ENCODE assay signal across 15 cellular contexts in genomic region chr17:260944-261343, GRCh38.
DNase-seq lines count a peak whose midpoint lies in the region; ATAC-seq and TF ChIP-seq lines count a peak whose summit lies in the region.
"Had no signal": no experiment of that assay in that cellular context is flagged by ENCODE, and none has a peak within 500 bp of the region (broad histone marks: within the 10 kb centered on the region; RNA-seq: fewer than 3 reads in every experiment).

No MANE protein-coding gene starts in this region.

- H3K27ac ChIP-seq in WERI-Rb-1 (no peak overlapping the region), subcutaneous abdominal adipose tissue (ENCODE audit: low read depth, low read length) (peak overlapping the region; percentile 31), RWPE1 (no peak overlapping the region)

- H3K36me3 ChIP-seq in WERI-Rb-1 (peaks cover 13% of the 10 kb centered on the region), subcutaneous abdominal adipose tissue (ENCODE audit: control insufficient read depth in 5 of 5, insufficient read depth in 5 of 5, low read length in 5 of 5) (peaks cover 0 to 23% (median 7%) of the 10 kb centered on the region in 5 donors)
- H3K36me3 ChIP-seq: HAP-1 had no signal

- DNase-seq in activated naive CD8-positive, alpha-beta T cell treated with anti-CD3 and anti-CD28 coated beads, Interleukin-2, amount 10 ng/mL, durations not matched to agents 7 days and 5 days = peak; percentile 4
- no peak for DNase-seq in activated naive CD8-positive, alpha-beta T cell treated with anti-CD3 and anti-CD28 coated beads for 36 hours
- peak; percentile 1 for DNase-seq in WERI-Rb-1
- peak; percentile 34 for DNase-seq in left lobe of liver (ENCODE audit: low spot score)
- DNase-seq in NCI-H128 (lab: John Stamatoyannopoulos, UW; ENCODE audit: unreplicated experiment) = no peak
- DNase-seq in RWPE1 (ENCODE audit: low spot score) = no peak
- DNase-seq: CD4-positive, alpha-beta memory T cell; DMS79 treated with DMSO at 0.1 percent for 48 hours; IMR-90; NCI-H1930; NCI-H2171 treated with DMSO at 0.1 percent for 48 hours; NCI-H82 had no signal

- CTCF ChIA-PET in RWPE1 (lab: Yijun Ruan, JAX) = no interaction called here

- H3K4me3 ChIP-seq in WERI-Rb-1 (ENCODE audit: low read depth, low read length) = no peak overlapping the region
- no peak overlapping the region for H3K4me3 ChIP-seq in subcutaneous abdominal adipose tissue (ENCODE audit: low read depth in 1 of 5, low read length in 5 of 5)
- H3K4me3 ChIP-seq: HAP-1 had no signal

- H3K4me1 Mint-ChIP-seq in activated naive CD8-positive, alpha-beta T cell treated with anti-CD3 and anti-CD28 coated beads, Interleukin-2, amount 10 ng/mL, durations not matched to agents 7 days and 5 days = peaks cover 1% of the 10 kb centered on the region
- H3K4me1 Mint-ChIP-seq in activated naive CD8-positive, alpha-beta T cell treated with anti-CD3 and anti-CD28 coated beads for 36 hours = peaks cover 3% of the 10 kb centered on the region
- H3K4me1 Mint-ChIP-seq: CD4-positive, alpha-beta memory T cell had no signal

- TF ChIP-seq CTCF in WERI-Rb-1 (IDR thresholded peaks at IDR 0.05; ENCODE audit: low read depth, low read length) (no peak), RWPE1 (conservative IDR thresholded peaks at IDR 0.05; ENCODE audit: low read depth) (no peak)

- H3K27me3 Mint-ChIP-seq in activated naive CD8-positive, alpha-beta T cell treated with anti-CD3 and anti-CD28 coated beads, Interleukin-2, amount 10 ng/mL, durations not matched to agents 7 days and 5 days = peaks cover 14% of the 10 kb centered on the region
- peaks cover 3% of the 10 kb centered on the region for H3K27me3 Mint-ChIP-seq in activated naive CD8-positive, alpha-beta T cell treated with anti-CD3 and anti-CD28 coated beads for 36 hours
- H3K27me3 Mint-ChIP-seq: CD4-positive, alpha-beta memory T cell had no signal

- peaks cover 0 to 46% (median 20%) of the 10 kb centered on the region in 5 donors for H3K4me1 ChIP-seq in subcutaneous abdominal adipose tissue (ENCODE audit: control insufficient read depth in 5 of 5, insufficient read depth in 5 of 5, low read length in 5 of 5)
- H3K4me1 ChIP-seq: HAP-1 had no signal

- H3K27me3 ChIP-seq in WERI-Rb-1 (ENCODE audit: insufficient read depth, low read depth, severe bottlenecking) (no peaks in the 10 kb centered on the region), subcutaneous abdominal adipose tissue (ENCODE audit: control insufficient read depth in 5 of 5, insufficient read depth in 4 of 5, low read length in 5 of 5) (no peaks in the 10 kb centered on the region)

- no peaks in the 10 kb centered on the region for H3K9me3 Mint-ChIP-seq in activated naive CD8-positive, alpha-beta T cell treated with anti-CD3 and anti-CD28 coated beads, Interleukin-2, amount 10 ng/mL, durations not matched to agents 7 days and 5 days
- H3K9me3 Mint-ChIP-seq in activated naive CD8-positive, alpha-beta T cell treated with anti-CD3 and anti-CD28 coated beads for 36 hours = no peaks in the 10 kb centered on the region

- no peak for ATAC-seq in activated naive CD8-positive, alpha-beta T cell treated with anti-CD3 and anti-CD28 coated beads, Interleukin-2, amount 10 ng/mL, durations not matched to agents 7 days and 5 days (ENCODE audit: low read depth)
- no peak for ATAC-seq in left lobe of liver
- ATAC-seq: Panc1 had no signal

- no peaks in the 10 kb centered on the region for H3K36me3 Mint-ChIP-seq in activated naive CD8-positive, alpha-beta T cell treated with anti-CD3 and anti-CD28 coated beads, Interleukin-2, amount 10 ng/mL, durations not matched to agents 7 days and 5 days
- no peaks in the 10 kb centered on the region for H3K36me3 Mint-ChIP-seq in activated naive CD8-positive, alpha-beta T cell treated with anti-CD3 and anti-CD28 coated beads for 36 hours

- no peak overlapping the region for H3K9ac ChIP-seq in subcutaneous abdominal adipose tissue (ENCODE audit: low read length in 5 of 5)

- POLR2A ChIA-PET in activated naive CD8-positive, alpha-beta T cell treated with anti-CD3 and anti-CD28 coated beads, Interleukin-2, amount 10 ng/mL, durations not matched to agents 7 days and 5 days (lab: Charles Lee) = no interaction called here
- POLR2A ChIA-PET in RWPE1 (lab: Yijun Ruan, JAX; ENCODE audit: low non-redundant PET) = no interaction called here

- H3K9me3 ChIP-seq in WERI-Rb-1 (ENCODE audit: severe bottlenecking) (no peaks in the 10 kb centered on the region), subcutaneous abdominal adipose tissue (ENCODE audit: control insufficient read depth in 5 of 5, low read length in 5 of 5) (no peaks in the 10 kb centered on the region)
- H3K9me3 ChIP-seq: HAP-1 had no signal

- no peak overlapping the region for H3K27ac Mint-ChIP-seq in activated naive CD8-positive, alpha-beta T cell treated with anti-CD3 and anti-CD28 coated beads, Interleukin-2, amount 10 ng/mL, durations not matched to agents 7 days and 5 days
- no peak overlapping the region for H3K27ac Mint-ChIP-seq in activated naive CD8-positive, alpha-beta T cell treated with anti-CD3 and anti-CD28 coated beads for 36 hours
- H3K27ac Mint-ChIP-seq: CD4-positive, alpha-beta memory T cell had no signal

- H3K4me3 Mint-ChIP-seq in activated naive CD8-positive, alpha-beta T cell treated with anti-CD3 and anti-CD28 coated beads, Interleukin-2, amount 10 ng/mL, durations not matched to agents 7 days and 5 days = no peak overlapping the region
- H3K4me3 Mint-ChIP-seq in activated naive CD8-positive, alpha-beta T cell treated with anti-CD3 and anti-CD28 coated beads for 36 hours = no peak overlapping the region
- H3K4me3 Mint-ChIP-seq: CD4-positive, alpha-beta memory T cell had no signal

Comparison
In these comparisons a context has a peak if more than half of its experiments do, and no peak if none do; other contexts are left out.
1. DNase-seq: peak in activated naive CD8-positive, alpha-beta T cell treated with anti-CD3 and anti-CD28 coated beads, Interleukin-2, amount 10 ng/mL, durations not matched to agents 7 days and 5 days (single experiment), WERI-Rb-1 (single experiment) and left lobe of liver (single experiment); none in activated naive CD8-positive, alpha-beta T cell treated with anti-CD3 and anti-CD28 coated beads for 36 hours (single experiment), NCI-H128 (single experiment) and RWPE1 (single experiment).